18 cellular contexts compared by ENCODE assay signal in the genomic region with DNA sequence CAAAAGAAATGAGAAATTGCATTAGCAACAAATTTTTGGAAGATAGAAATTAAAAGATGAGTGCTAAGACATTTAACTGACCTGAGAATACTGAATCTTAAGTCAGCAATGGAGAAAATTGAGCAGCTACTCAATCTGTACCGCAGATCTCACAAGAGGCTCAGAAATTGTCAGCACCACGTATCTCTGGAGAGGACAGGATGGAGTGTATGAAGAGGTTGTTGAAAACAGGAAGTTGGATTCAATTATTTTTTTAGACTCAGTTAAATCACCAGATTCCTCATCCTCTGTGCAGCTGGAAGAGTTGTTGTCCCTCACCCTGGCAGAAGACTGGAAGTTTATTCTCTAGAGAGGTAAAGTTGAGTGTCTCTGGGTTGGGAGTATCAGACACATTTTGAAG.
"Had no signal": no experiment of that assay in that cellular context is flagged by ENCODE, and none has a peak within 500 bp of the region (broad histone marks: within the 10 kb centered on the region; RNA-seq: fewer than 3 reads in every experiment).

No MANE protein-coding gene starts in this region.

- DNase-seq: activated CD4-positive, alpha-beta memory T cell treated with anti-CD3 and anti-CD28 coated beads for 36 hours; activated CD4-positive, alpha-beta T cell treated with anti-CD3 and anti-CD28 coated beads for 36 hours; activated naive CD8-positive, alpha-beta T cell treated with anti-CD3 and anti-CD28 coated beads for 36 hours; activated T-cell treated with anti-CD3 and anti-CD28 coated beads for 4 hours; amniotic stem cell; endodermal cell; foreskin melanocyte; glutamatergic neuron; hippocampal formation; islet precursor cell; mammary epithelial cell; occipital lobe; stimulated activated CD4-positive, alpha-beta T cell treated with anti-CD3 and anti-CD28 coated beads, Interleukin-2, amount 100 ng/mL, for 24 hours; stimulated activated naive CD4-positive, alpha-beta T cell treated with Interleukin-2 at 50 U/mL for 16 hours; thyroid gland had no signal

- H3K9me3 Mint-ChIP-seq: activated CD4-positive, alpha-beta memory T cell treated with anti-CD3 and anti-CD28 coated beads for 36 hours; activated naive CD8-positive, alpha-beta T cell treated with anti-CD3 and anti-CD28 coated beads for 36 hours; activated T-helper 1 cell treated with anti-CD3 and anti-CD28 coated beads, Interleukin-12 subunit alpha, Interleukin-12 subunit beta, Interleukin-2, Interleukin-4 antibody, amounts not matched to agents 30 ng/mL and 10 ng/mL and 1 ng/mL, durations not matched to agents 14 hours and 24 hours and 36 hours; endodermal cell had no signal

- H3K27ac ChIP-seq: epithelial cell of prostate, thyroid gland had no signal

- H3K9me3 ChIP-seq: thyroid gland had no signal

- ATAC-seq: activated CD4-positive, alpha-beta T cell treated with anti-CD3 and anti-CD28 coated beads for 36 hours had no signal

- H3K4me1 Mint-ChIP-seq: activated CD4-positive, alpha-beta T cell treated with anti-CD3 and anti-CD28 coated beads for 36 hours; activated naive CD8-positive, alpha-beta T cell treated with anti-CD3 and anti-CD28 coated beads for 36 hours; endodermal cell had no signal

- H3K4me3 ChIP-seq: thyroid gland had no signal

- H3K27me3 Mint-ChIP-seq: activated CD4-positive, alpha-beta memory T cell treated with anti-CD3 and anti-CD28 coated beads for 36 hours; activated CD4-positive, alpha-beta T cell treated with anti-CD3 and anti-CD28 coated beads for 36 hours; activated naive CD8-positive, alpha-beta T cell treated with anti-CD3 and anti-CD28 coated beads for 36 hours; progenitor cell of endocrine pancreas had no signal

- H3K27me3 ChIP-seq: thyroid gland had no signal

- H3K27ac Mint-ChIP-seq: activated CD4-positive, alpha-beta memory T cell treated with anti-CD3 and anti-CD28 coated beads for 36 hours; activated CD4-positive, alpha-beta T cell treated with anti-CD3 and anti-CD28 coated beads for 36 hours; activated naive CD8-positive, alpha-beta T cell treated with anti-CD3 and anti-CD28 coated beads for 36 hours; activated T-helper 1 cell treated with anti-CD3 and anti-CD28 coated beads, Interleukin-12 subunit alpha, Interleukin-12 subunit beta, Interleukin-2, Interleukin-4 antibody, amounts not matched to agents 30 ng/mL and 10 ng/mL and 1 ng/mL, durations not matched to agents 14 hours and 24 hours and 36 hours; endodermal cell; progenitor cell of endocrine pancreas had no signal

- H3K4me3 Mint-ChIP-seq: activated CD4-positive, alpha-beta memory T cell treated with anti-CD3 and anti-CD28 coated beads for 36 hours; activated CD4-positive, alpha-beta T cell treated with anti-CD3 and anti-CD28 coated beads for 36 hours; activated naive CD8-positive, alpha-beta T cell treated with anti-CD3 and anti-CD28 coated beads for 36 hours; activated T-helper 1 cell treated with anti-CD3 and anti-CD28 coated beads, Interleukin-12 subunit alpha, Interleukin-12 subunit beta, Interleukin-2, Interleukin-4 antibody, amounts not matched to agents 30 ng/mL and 10 ng/mL and 1 ng/mL, durations not matched to agents 14 hours and 24 hours and 36 hours; endodermal cell had no signal

- H3K36me3 Mint-ChIP-seq: activated CD4-positive, alpha-beta memory T cell treated with anti-CD3 and anti-CD28 coated beads for 36 hours had no signal
